In the genomic region with DNA sequence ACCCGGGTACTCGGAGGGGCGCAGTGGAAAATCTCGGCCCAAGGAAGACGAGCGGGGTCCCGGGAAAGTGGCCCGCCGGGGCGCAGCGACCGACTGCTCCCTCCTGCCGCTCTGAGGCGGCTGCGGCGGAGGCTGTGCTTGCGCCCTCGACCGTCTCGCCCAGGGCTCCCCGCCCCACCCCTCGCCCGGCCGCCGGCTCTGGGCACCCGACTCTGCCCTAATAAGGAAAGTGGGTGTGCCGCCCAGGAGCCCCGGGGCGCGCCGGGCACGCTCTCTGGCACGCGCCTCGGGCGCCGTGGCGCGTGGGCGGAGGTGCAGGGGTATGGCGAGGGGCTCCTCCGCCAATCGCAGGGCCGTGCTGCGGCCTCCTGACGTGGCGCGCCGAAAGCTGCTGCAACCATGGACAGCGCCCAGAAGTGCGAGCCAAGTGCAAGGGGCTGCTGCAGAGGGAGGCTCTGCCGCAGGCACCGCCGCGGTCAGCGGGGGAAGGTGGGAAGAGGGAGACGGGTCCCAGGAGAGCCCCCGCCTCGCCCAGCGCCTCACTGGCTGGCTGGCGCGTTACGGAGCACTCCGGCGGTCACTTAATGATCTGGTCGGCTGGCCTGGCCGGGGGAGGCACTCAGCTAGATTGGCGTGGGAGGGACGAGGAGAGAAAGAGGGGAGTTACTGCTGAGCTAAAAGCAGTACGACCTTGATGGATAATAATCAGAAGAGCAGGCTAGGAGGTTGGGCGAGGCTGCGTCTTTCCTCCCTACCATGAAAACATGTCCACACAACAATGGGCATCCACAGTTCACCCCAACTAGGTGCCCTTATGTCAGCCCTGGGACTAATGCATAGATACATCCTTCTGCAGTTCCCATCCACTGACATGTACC, we compare ENCODE assay signal across 1 cellular context.
A peak's percentile ranks its signal among the peaks of the same experiment; 100 is the strongest.
TF ChIP-seq lines count a peak whose summit lies in the region.

A gene with protein sequence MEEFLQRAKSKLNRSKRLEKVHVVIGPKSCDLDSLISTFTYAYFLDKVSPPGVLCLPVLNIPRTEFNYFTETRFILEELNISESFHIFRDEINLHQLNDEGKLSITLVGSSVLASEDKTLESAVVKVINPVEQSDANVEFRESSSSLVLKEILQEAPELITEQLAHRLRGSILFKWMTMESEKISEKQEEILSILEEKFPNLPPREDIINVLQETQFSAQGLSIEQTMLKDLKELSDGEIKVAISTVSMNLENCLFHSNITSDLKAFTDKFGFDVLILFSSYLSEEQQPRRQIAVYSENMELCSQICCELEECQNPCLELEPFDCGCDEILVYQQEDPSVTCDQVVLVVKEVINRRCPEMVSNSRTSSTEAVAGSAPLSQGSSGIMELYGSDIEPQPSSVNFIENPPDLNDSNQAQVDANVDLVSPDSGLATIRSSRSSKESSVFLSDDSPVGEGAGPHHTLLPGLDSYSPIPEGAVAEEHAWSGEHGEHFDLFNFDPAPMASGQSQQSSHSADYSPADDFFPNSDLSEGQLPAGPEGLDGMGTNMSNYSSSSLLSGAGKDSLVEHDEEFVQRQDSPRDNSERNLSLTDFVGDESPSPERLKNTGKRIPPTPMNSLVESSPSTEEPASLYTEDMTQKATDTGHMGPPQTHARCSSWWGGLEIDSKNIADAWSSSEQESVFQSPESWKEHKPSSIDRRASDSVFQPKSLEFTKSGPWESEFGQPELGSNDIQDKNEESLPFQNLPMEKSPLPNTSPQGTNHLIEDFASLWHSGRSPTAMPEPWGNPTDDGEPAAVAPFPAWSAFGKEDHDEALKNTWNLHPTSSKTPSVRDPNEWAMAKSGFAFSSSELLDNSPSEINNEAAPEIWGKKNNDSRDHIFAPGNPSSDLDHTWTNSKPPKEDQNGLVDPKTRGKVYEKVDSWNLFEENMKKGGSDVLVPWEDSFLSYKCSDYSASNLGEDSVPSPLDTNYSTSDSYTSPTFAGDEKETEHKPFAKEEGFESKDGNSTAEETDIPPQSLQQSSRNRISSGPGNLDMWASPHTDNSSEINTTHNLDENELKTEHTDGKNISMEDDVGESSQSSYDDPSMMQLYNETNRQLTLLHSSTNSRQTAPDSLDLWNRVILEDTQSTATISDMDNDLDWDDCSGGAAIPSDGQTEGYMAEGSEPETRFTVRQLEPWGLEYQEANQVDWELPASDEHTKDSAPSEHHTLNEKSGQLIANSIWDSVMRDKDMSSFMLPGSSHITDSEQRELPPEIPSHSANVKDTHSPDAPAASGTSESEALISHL (N-terminal part only) (minus strand): TSS at position 131 of the 878 bp plus-strand sequence. CDS start 151 bp downstream, outside the sequence.

TF ChIP-seq in WTC11, 78 proteins besides CTCF, POLR2A, EP300 and RAD21 (continues in another document):
- TF ChIP-seq, protein P1, sequence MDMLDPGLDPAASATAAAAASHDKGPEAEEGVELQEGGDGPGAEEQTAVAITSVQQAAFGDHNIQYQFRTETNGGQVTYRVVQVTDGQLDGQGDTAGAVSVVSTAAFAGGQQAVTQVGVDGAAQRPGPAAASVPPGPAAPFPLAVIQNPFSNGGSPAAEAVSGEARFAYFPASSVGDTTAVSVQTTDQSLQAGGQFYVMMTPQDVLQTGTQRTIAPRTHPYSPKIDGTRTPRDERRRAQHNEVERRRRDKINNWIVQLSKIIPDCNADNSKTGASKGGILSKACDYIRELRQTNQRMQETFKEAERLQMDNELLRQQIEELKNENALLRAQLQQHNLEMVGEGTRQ (CRISPR knock-in tag; IDR thresholded peaks at IDR 0.05) = peak; percentile 79
- TF ChIP-seq GRHL2 (CRISPR knock-in tag; IDR thresholded peaks at IDR 0.05; ENCODE audit: insufficient replicate concordance, severe bottlenecking) (no peak), IRF2 (CRISPR knock-in tag; IDR thresholded peaks at IDR 0.05; ENCODE audit: borderline replicate concordance, low read depth) (peak; percentile 73; the same call in 1 of the 2 replicates), TEAD1 (CRISPR knock-in tag; IDR thresholded peaks at IDR 0.05) (peak; percentile 95), ZNF317 (CRISPR knock-in tag; IDR thresholded peaks at IDR 0.05; ENCODE audit: borderline replicate concordance, low read depth) (peak; percentile 79; the same call in 1 of the 2 replicates), NFATC4 (CRISPR knock-in tag; IDR thresholded peaks at IDR 0.05) (no peak), ZNF423 (CRISPR knock-in tag; IDR thresholded peaks at IDR 0.05) (0 out of 2 replicates have a peak, but pooled peaks have one; percentile 37), CREM (CRISPR knock-in tag; IDR thresholded peaks at IDR 0.05) (peak; percentile 91), NR3C1 (CRISPR knock-in tag; conservative IDR thresholded peaks at IDR 0.05; ENCODE audit: low read depth) (peak; percentile 97), SMAD4 (CRISPR knock-in tag; IDR thresholded peaks at IDR 0.05) (peak; percentile 91), SMAD3 (CRISPR knock-in tag; IDR thresholded peaks at IDR 0.05; ENCODE audit: borderline replicate concordance) (peak; percentile 97), ZNF416 (CRISPR knock-in tag; IDR thresholded peaks at IDR 0.05) (no peak)
- TF ChIP-seq, protein P2, sequence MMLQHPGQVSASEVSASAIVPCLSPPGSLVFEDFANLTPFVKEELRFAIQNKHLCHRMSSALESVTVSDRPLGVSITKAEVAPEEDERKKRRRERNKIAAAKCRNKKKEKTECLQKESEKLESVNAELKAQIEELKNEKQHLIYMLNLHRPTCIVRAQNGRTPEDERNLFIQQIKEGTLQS (CRISPR knock-in tag; conservative IDR thresholded peaks at IDR 0.05) = peak; percentile 60; the same call in 1 of the 2 replicates
- TF ChIP-seq, protein P3, sequence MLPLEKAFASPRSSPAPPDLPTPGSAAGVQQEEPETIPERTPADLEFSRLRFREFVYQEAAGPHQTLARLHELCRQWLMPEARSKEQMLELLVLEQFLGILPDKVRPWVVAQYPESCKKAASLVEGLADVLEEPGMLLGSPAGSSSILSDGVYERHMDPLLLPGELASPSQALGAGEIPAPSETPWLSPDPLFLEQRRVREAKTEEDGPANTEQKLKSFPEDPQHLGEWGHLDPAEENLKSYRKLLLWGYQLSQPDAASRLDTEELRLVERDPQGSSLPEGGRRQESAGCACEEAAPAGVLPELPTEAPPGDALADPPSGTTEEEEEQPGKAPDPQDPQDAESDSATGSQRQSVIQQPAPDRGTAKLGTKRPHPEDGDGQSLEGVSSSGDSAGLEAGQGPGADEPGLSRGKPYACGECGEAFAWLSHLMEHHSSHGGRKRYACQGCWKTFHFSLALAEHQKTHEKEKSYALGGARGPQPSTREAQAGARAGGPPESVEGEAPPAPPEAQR (CRISPR knock-in tag; IDR thresholded peaks at IDR 0.05) = no peak
- TF ChIP-seq, protein P4, sequence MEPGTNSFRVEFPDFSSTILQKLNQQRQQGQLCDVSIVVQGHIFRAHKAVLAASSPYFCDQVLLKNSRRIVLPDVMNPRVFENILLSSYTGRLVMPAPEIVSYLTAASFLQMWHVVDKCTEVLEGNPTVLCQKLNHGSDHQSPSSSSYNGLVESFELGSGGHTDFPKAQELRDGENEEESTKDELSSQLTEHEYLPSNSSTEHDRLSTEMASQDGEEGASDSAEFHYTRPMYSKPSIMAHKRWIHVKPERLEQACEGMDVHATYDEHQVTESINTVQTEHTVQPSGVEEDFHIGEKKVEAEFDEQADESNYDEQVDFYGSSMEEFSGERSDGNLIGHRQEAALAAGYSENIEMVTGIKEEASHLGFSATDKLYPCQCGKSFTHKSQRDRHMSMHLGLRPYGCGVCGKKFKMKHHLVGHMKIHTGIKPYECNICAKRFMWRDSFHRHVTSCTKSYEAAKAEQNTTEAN (CRISPR knock-in tag; IDR thresholded peaks at IDR 0.05) = peak; percentile 98
- TF ChIP-seq, protein P5, sequence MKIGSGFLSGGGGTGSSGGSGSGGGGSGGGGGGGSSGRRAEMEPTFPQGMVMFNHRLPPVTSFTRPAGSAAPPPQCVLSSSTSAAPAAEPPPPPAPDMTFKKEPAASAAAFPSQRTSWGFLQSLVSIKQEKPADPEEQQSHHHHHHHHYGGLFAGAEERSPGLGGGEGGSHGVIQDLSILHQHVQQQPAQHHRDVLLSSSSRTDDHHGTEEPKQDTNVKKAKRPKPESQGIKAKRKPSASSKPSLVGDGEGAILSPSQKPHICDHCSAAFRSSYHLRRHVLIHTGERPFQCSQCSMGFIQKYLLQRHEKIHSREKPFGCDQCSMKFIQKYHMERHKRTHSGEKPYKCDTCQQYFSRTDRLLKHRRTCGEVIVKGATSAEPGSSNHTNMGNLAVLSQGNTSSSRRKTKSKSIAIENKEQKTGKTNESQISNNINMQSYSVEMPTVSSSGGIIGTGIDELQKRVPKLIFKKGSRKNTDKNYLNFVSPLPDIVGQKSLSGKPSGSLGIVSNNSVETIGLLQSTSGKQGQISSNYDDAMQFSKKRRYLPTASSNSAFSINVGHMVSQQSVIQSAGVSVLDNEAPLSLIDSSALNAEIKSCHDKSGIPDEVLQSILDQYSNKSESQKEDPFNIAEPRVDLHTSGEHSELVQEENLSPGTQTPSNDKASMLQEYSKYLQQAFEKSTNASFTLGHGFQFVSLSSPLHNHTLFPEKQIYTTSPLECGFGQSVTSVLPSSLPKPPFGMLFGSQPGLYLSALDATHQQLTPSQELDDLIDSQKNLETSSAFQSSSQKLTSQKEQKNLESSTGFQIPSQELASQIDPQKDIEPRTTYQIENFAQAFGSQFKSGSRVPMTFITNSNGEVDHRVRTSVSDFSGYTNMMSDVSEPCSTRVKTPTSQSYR (CRISPR knock-in tag; IDR thresholded peaks at IDR 0.05) = peak; percentile 94
- TF ChIP-seq, protein P6, sequence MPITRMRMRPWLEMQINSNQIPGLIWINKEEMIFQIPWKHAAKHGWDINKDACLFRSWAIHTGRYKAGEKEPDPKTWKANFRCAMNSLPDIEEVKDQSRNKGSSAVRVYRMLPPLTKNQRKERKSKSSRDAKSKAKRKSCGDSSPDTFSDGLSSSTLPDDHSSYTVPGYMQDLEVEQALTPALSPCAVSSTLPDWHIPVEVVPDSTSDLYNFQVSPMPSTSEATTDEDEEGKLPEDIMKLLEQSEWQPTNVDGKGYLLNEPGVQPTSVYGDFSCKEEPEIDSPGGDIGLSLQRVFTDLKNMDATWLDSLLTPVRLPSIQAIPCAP (CRISPR knock-in tag; IDR thresholded peaks at IDR 0.05) = peak; percentile 96
- TF ChIP-seq, protein P7, sequence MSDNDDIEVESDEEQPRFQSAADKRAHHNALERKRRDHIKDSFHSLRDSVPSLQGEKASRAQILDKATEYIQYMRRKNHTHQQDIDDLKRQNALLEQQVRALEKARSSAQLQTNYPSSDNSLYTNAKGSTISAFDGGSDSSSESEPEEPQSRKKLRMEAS (CRISPR knock-in tag; IDR thresholded peaks at IDR 0.05) = peak; percentile 95
- TF ChIP-seq, protein P8, sequence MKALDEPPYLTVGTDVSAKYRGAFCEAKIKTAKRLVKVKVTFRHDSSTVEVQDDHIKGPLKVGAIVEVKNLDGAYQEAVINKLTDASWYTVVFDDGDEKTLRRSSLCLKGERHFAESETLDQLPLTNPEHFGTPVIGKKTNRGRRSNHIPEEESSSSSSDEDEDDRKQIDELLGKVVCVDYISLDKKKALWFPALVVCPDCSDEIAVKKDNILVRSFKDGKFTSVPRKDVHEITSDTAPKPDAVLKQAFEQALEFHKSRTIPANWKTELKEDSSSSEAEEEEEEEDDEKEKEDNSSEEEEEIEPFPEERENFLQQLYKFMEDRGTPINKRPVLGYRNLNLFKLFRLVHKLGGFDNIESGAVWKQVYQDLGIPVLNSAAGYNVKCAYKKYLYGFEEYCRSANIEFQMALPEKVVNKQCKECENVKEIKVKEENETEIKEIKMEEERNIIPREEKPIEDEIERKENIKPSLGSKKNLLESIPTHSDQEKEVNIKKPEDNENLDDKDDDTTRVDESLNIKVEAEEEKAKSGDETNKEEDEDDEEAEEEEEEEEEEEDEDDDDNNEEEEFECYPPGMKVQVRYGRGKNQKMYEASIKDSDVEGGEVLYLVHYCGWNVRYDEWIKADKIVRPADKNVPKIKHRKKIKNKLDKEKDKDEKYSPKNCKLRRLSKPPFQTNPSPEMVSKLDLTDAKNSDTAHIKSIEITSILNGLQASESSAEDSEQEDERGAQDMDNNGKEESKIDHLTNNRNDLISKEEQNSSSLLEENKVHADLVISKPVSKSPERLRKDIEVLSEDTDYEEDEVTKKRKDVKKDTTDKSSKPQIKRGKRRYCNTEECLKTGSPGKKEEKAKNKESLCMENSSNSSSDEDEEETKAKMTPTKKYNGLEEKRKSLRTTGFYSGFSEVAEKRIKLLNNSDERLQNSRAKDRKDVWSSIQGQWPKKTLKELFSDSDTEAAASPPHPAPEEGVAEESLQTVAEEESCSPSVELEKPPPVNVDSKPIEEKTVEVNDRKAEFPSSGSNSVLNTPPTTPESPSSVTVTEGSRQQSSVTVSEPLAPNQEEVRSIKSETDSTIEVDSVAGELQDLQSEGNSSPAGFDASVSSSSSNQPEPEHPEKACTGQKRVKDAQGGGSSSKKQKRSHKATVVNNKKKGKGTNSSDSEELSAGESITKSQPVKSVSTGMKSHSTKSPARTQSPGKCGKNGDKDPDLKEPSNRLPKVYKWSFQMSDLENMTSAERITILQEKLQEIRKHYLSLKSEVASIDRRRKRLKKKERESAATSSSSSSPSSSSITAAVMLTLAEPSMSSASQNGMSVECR (CRISPR knock-in tag; IDR thresholded peaks at IDR 0.05; ENCODE audit: borderline replicate concordance) = peak; percentile 99
- TF ChIP-seq, protein P9, sequence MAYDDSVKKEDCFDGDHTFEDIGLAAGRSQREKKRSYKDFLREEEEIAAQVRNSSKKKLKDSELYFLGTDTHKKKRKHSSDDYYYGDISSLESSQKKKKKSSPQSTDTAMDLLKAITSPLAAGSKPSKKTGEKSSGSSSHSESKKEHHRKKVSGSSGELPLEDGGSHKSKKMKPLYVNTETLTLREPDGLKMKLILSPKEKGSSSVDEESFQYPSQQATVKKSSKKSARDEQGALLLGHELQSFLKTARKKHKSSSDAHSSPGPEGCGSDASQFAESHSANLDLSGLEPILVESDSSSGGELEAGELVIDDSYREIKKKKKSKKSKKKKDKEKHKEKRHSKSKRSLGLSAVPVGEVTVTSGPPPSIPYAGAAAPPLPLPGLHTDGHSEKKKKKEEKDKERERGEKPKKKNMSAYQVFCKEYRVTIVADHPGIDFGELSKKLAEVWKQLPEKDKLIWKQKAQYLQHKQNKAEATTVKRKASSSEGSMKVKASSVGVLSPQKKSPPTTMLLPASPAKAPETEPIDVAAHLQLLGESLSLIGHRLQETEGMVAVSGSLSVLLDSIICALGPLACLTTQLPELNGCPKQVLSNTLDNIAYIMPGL (CRISPR knock-in tag; IDR thresholded peaks at IDR 0.05) = peak; percentile 97
- TF ChIP-seq, protein P10, sequence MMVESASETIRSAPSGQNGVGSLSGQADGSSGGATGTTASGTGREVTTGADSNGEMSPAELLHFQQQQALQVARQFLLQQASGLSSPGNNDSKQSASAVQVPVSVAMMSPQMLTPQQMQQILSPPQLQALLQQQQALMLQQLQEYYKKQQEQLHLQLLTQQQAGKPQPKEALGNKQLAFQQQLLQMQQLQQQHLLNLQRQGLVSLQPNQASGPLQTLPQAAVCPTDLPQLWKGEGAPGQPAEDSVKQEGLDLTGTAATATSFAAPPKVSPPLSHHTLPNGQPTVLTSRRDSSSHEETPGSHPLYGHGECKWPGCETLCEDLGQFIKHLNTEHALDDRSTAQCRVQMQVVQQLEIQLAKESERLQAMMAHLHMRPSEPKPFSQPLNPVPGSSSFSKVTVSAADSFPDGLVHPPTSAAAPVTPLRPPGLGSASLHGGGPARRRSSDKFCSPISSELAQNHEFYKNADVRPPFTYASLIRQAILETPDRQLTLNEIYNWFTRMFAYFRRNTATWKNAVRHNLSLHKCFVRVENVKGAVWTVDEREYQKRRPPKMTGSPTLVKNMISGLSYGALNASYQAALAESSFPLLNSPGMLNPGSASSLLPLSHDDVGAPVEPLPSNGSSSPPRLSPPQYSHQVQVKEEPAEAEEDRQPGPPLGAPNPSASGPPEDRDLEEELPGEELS (CRISPR knock-in tag; IDR thresholded peaks at IDR 0.05) = peak; percentile 99
- TF ChIP-seq, protein P11, sequence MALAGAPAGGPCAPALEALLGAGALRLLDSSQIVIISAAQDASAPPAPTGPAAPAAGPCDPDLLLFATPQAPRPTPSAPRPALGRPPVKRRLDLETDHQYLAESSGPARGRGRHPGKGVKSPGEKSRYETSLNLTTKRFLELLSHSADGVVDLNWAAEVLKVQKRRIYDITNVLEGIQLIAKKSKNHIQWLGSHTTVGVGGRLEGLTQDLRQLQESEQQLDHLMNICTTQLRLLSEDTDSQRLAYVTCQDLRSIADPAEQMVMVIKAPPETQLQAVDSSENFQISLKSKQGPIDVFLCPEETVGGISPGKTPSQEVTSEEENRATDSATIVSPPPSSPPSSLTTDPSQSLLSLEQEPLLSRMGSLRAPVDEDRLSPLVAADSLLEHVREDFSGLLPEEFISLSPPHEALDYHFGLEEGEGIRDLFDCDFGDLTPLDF (CRISPR knock-in tag; IDR thresholded peaks at IDR 0.05) = peak; percentile 96
